In the genomic region with DNA sequence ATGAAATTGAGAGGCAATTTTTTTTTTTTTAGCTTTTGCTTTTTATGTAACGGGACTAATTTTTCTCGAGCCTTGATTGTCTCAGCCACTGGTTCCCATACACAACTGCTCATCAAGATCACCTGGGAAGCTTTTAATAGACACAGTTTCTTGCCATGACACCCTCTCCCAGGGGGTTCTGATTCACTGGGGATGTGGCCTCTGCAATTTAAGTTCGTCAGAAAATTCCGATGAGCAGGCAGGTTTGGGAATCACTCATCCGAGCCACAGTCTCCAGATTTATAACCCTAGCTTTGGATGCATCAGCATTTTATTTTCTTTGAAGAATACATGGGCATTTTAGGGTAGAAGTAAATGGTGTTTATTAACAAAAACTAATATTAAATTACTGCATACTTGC, we compare ENCODE assay signal across 21 cellular contexts.
"Had no signal": no experiment of that assay in that cellular context is flagged by ENCODE, and none has a peak within 500 bp of the region (broad histone marks: within the 10 kb centered on the region; RNA-seq: fewer than 3 reads in every experiment).

No MANE protein-coding gene starts in this region.

- H3K4me3 ChIP-seq: breast epithelium, gastrocnemius medialis, skin epidermis, tibial artery had no signal

- H3K36me3 ChIP-seq: breast epithelium, gastrocnemius medialis, tibial artery had no signal

- H3K27ac ChIP-seq: breast epithelium, gastrocnemius medialis, skin epidermis, tibial artery had no signal

- DNase-seq: activated CD4-positive, alpha-beta T cell treated with anti-CD3 and anti-CD28 coated beads, Interleukin-2, amount 10 ng/mL, durations not matched to agents 24 days and 14 days; activated CD4-positive, CD25-positive, alpha-beta regulatory T cell; activated CD8-positive, alpha-beta memory T cell treated with anti-CD3 and anti-CD28 coated beads, Interleukin-2, amount 50 U/mL, for 4 hours; activated CD8-positive, alpha-beta T cell treated with anti-CD3 and anti-CD28 coated beads, Interleukin-2, amount 10 ng/mL, durations not matched to agents 7 days and 5 days; activated gamma-delta T cell; activated T-cell treated with anti-CD3 and anti-CD28 coated beads, Interleukin-2, amount 50 U/mL, for 72 hours; amniotic stem cell; effector memory CD8-positive, alpha-beta T cell; gastrocnemius medialis; islet precursor cell; left ventricle myocardium superior; mesendoderm; posterior cingulate gyrus; stimulated activated CD4-positive, alpha-beta T cell treated with anti-CD3 and anti-CD28 coated beads, Interleukin-15, amount 100 ng/mL, for 24 hours; stimulated activated CD4-positive, alpha-beta T cell treated with anti-CD3 and anti-CD28 coated beads, Interleukin-4, amount 100 ng/mL, for 1 hour; stimulated activated naive B cell treated with anti-CD40 and anti-IgM and Interleukin-4, amounts not matched to agents 10 μg/mL and 1 μg/mL and 100 μg/mL, for 72 hours; T-helper 17 cell; tibial artery had no signal

- H3K9me3 ChIP-seq: breast epithelium, gastrocnemius medialis, tibial artery had no signal

- ATAC-seq: activated CD8-positive, alpha-beta T cell treated with anti-CD3 and anti-CD28 coated beads, Interleukin-2, amount 10 ng/mL, durations not matched to agents 7 days and 5 days; activated T-cell treated with anti-CD3 and anti-CD28 coated beads, Interleukin-2, amount 50 U/mL, for 72 hours; effector memory CD8-positive, alpha-beta T cell; gastrocnemius medialis; left ventricle myocardium superior; natural killer cell treated with Interleukin-12 subunit alpha and Interleukin-12 subunit beta and Interleukin-15 and Interleukin-18, amount 100 ng/mL, for 72 hours; stimulated activated naive B cell treated with anti-CD40 and anti-IgM and Interleukin-4, amounts not matched to agents 10 μg/mL and 1 μg/mL and 100 μg/mL, for 72 hours; T-helper 17 cell had no signal

- H3K4me1 ChIP-seq: breast epithelium, gastrocnemius medialis had no signal
